1 cellular context compared by ENCODE assay signal in the genomic region with DNA sequence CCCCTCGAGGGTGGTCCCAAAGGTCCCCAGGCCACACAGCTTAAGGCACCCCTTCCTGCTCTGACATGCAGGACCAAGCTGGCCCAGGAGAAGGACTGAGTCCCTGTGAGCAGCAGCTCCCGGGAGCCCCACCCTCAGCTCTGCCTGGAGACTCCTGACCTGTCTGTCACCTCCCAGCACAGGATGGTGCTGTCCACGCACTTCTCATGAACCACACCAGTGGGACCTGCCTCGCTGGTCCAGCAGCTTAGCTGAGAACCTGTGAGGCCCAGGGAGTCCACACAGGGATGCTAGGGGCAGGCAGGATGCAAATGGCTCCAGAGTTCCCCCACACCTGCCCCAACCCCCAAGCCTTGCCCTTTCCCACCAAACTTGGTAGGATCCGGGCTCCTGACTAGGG.
TF ChIP-seq lines count a peak whose summit lies in the region.

No MANE protein-coding gene starts in this region.

TF ChIP-seq in HEK293, 187 proteins besides CTCF, POLR2A, EP300 and RAD21:
- no peak for TF ChIP-seq OSR2 (tag by site-specific recombination; IDR thresholded peaks at IDR 0.05)
- TF ChIP-seq, protein P1, sequence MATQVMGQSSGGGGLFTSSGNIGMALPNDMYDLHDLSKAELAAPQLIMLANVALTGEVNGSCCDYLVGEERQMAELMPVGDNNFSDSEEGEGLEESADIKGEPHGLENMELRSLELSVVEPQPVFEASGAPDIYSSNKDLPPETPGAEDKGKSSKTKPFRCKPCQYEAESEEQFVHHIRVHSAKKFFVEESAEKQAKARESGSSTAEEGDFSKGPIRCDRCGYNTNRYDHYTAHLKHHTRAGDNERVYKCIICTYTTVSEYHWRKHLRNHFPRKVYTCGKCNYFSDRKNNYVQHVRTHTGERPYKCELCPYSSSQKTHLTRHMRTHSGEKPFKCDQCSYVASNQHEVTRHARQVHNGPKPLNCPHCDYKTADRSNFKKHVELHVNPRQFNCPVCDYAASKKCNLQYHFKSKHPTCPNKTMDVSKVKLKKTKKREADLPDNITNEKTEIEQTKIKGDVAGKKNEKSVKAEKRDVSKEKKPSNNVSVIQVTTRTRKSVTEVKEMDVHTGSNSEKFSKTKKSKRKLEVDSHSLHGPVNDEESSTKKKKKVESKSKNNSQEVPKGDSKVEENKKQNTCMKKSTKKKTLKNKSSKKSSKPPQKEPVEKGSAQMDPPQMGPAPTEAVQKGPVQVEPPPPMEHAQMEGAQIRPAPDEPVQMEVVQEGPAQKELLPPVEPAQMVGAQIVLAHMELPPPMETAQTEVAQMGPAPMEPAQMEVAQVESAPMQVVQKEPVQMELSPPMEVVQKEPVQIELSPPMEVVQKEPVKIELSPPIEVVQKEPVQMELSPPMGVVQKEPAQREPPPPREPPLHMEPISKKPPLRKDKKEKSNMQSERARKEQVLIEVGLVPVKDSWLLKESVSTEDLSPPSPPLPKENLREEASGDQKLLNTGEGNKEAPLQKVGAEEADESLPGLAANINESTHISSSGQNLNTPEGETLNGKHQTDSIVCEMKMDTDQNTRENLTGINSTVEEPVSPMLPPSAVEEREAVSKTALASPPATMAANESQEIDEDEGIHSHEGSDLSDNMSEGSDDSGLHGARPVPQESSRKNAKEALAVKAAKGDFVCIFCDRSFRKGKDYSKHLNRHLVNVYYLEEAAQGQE (tag by site-specific recombination; IDR thresholded peaks at IDR 0.05): peak; percentile 71
- TF ChIP-seq, protein P2, sequence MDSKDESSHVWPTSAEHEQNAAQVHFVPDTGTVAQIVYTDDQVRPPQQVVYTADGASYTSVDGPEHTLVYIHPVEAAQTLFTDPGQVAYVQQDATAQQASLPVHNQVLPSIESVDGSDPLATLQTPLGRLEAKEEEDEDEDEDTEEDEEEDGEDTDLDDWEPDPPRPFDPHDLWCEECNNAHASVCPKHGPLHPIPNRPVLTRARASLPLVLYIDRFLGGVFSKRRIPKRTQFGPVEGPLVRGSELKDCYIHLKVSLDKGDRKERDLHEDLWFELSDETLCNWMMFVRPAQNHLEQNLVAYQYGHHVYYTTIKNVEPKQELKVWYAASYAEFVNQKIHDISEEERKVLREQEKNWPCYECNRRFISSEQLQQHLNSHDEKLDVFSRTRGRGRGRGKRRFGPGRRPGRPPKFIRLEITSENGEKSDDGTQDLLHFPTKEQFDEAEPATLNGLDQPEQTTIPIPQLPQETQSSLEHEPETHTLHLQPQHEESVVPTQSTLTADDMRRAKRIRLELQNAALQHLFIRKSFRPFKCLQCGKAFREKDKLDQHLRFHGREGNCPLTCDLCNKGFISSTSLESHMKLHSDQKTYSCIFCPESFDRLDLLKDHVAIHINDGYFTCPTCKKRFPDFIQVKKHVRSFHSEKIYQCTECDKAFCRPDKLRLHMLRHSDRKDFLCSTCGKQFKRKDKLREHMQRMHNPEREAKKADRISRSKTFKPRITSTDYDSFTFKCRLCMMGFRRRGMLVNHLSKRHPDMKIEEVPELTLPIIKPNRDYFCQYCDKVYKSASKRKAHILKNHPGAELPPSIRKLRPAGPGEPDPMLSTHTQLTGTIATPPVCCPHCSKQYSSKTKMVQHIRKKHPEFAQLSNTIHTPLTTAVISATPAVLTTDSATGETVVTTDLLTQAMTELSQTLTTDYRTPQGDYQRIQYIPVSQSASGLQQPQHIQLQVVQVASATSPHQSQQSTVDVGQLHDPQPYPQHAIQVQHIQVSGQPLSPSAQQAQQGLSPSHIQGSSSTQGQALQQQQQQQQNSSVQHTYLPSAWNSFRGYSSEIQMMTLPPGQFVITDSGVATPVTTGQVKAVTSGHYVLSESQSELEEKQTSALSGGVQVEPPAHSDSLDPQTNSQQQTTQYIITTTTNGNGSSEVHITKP (tag by site-specific recombination; IDR thresholded peaks at IDR 0.05): peak; percentile 91
- no peak for TF ChIP-seq ZNF621 (tag by site-specific recombination; IDR thresholded peaks at IDR 0.05)
